In the genomic region with DNA sequence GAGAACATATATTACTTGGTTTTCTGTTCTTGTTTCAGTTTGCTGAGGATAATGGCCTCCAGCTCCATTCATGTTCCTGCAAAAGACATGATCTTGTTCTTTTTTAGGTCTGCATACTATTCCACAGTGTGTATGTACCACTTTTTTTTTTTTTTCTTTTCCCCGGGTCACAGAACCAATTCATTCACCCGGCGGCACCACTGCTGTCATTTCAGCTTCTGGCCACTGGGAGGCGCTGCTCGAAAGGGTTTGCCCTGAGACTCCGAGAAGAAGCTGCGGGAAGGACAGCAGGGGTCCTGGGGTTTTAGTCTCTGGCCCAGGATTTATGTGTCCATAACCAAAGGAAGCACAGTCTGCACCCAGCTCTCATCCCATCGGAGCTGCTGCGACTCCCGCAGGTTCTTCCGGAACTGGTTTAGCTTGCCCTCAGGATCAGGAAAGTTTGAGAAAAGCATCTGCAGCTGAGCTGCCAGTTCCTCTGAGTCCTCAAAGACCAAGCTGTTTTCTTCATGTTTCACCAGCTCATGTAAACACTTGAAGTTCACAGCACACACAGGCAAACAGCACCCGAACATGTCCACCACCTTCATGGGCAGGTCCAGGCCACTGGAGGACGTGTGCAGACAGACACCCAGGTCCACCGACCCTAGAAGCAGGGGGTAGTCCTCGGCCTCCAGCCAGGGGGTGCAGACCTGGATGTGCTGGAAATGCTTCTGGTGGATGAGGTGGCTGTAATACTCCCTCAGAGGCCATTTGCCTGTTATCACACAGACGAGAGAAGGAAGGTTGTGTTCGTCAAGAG, we compare ENCODE assay signal across 8 cellular contexts.
DNase-seq lines count a peak whose midpoint lies in the region; ATAC-seq and TF ChIP-seq lines count a peak whose summit lies in the region.
"Not testable (repeated sequence)": the region's sequence is repeated elsewhere in the genome, so short reads cannot be mapped to it uniquely, and the experiment has no call there.

No MANE protein-coding gene starts in this region.

- not testable (repeated sequence) for H3K4me1 Mint-ChIP-seq in CD8-positive, alpha-beta memory T cell

- H3K4me2 ChIP-seq in IMR-90 (ENCODE audit: low read depth, low read length); hepatocyte: not testable (repeated sequence)

- CTCF ChIA-PET in CD8-positive, alpha-beta memory T cell (lab: Charles Lee) = interaction anchor here (1.4 kb wide), 2 partner anchors 10 to 238 kb away, joined by 3 to 5 read pairs; partner anchors contain the start of gene C3orf33
- CTCF ChIA-PET in IMR-90 (lab: Yijun Ruan, JAX) = interaction anchor here (0.6 to 1.2 kb wide), 6 partner anchors 19 to 1317 kb away, joined by 3 to 4 read pairs (median 4); no protein-coding TSS in a partner anchor

- H3K4me3 ChIP-seq in CD8-positive, alpha-beta memory T cell (ENCODE audit: low read length); IMR-90 (ENCODE audit: insufficient read depth, low read depth, low read length); hepatocyte: not testable (repeated sequence)

- dilution Hi-C loops in IMR-90 (cut with HindIII; ENCODE audit: low sequenced_read_pairs, unreplicated experiment) = not testable (repeated sequence)

- H3K27me3 Mint-ChIP-seq in CD8-positive, alpha-beta memory T cell = peaks cover 12 to 16% of the 10 kb centered on the region in 2 donors

- intact Hi-C loops in IMR-90 (cut with micrococcal nuclease) = loop anchor here (2.0 kb wide), 1 partner anchor 339 kb away; no protein-coding TSS in a partner anchor
- intact Hi-C loops in posterior vena cava (cut with DNase I) = loop anchor here in 1 of 2 donors (10.0 kb wide), 2 partner anchors 101 to 461 kb away; no protein-coding TSS in a partner anchor

- in situ Hi-C loops in IMR-90 (cut with MboI; ENCODE audit: low sequenced_read_pairs) = not testable (repeated sequence)

- not testable (repeated sequence) for H2BK15ac ChIP-seq in IMR-90 (ENCODE audit: low read depth, low read length)

- peak overlapping the region in 1 of 8 donors; percentile 56 for H3K27ac Mint-ChIP-seq in CD8-positive, alpha-beta memory T cell

- H4K8ac ChIP-seq in IMR-90 (ENCODE audit: low read depth in 2 of 2, low read length in 2 of 2) = not testable (repeated sequence)

- H2BK5ac ChIP-seq in IMR-90 (ENCODE audit: low read depth, low read length, poor library complexity, severe bottlenecking) = not testable (repeated sequence)

- H3K9me3 Mint-ChIP-seq in CD8-positive, alpha-beta memory T cell = not testable (repeated sequence)

- H3K9me1 ChIP-seq in IMR-90 (ENCODE audit: insufficient read depth, low read length) = not testable (repeated sequence)

- peak; percentile 27; the same call in 1 of the 2 replicates for TF ChIP-seq RAD21 in IMR-90 (IDR thresholded peaks at IDR 0.05; ENCODE audit: low read length)

- BruUV-seq in IMR-90 (replicated peaks; lab: Mats Ljungman, UMichigan) = not testable (repeated sequence)

- not testable (repeated sequence) for H2AK5ac ChIP-seq in IMR-90 (ENCODE audit: low read depth, low read length)

- TF ChIP-seq CTCF in IMR-90 (conservative IDR thresholded peaks at IDR 0.05; ENCODE audit: low read depth, low read length) (peak; percentile 31), hepatocyte (IDR thresholded peaks at IDR 0.05; ENCODE audit: poor library complexity) (peak; percentile 61)

- not testable (repeated sequence) for H4K91ac ChIP-seq in IMR-90 (ENCODE audit: insufficient read depth, low read depth, low read length)

- POLR2A ChIA-PET in CD8-positive, alpha-beta memory T cell (lab: Charles Lee) = interaction anchor here (0.7 kb wide), 1 partner anchor 1086 kb away, joined by 3 read pairs; no protein-coding TSS in a partner anchor
- POLR2A ChIA-PET in IMR-90 (lab: Charles Lee; ENCODE audit: unreplicated experiment) = not testable (repeated sequence)

- not testable (repeated sequence) for H2BK20ac ChIP-seq in IMR-90 (ENCODE audit: low read depth, low read length)

- not testable (repeated sequence) for H3K23ac ChIP-seq in IMR-90 (ENCODE audit: low read depth, low read length)

- H3K4ac ChIP-seq in IMR-90 (ENCODE audit: low read depth, low read length) = not testable (repeated sequence)

- not testable (repeated sequence) for H3K36me3 ChIP-seq in CD8-positive, alpha-beta memory T cell (ENCODE audit: insufficient read depth, low read length); IMR-90 (ENCODE audit: control insufficient read depth, insufficient read depth, low read length); hepatocyte (replicated peaks; ENCODE audit: insufficient read depth, low read depth)

- not testable (repeated sequence) for H3K27ac ChIP-seq in CD8-positive, alpha-beta memory T cell (ENCODE audit: low read depth, low read length); IMR-90 (ENCODE audit: insufficient read depth, low read length); hepatocyte

- not testable (repeated sequence) for H3K14ac ChIP-seq in IMR-90 (replicated peaks; ENCODE audit: low read depth, low read length)

- H3K79me2 ChIP-seq in hepatocyte = not testable (repeated sequence)

- not testable (repeated sequence) for H2AK9ac ChIP-seq in IMR-90 (replicated peaks; ENCODE audit: low read depth, low read length, poor library complexity)

- not testable (repeated sequence) for H2AFZ ChIP-seq in IMR-90 (replicated peaks; ENCODE audit: low read length, poor library complexity); hepatocyte

- H3K9me3 ChIP-seq in CD8-positive, alpha-beta memory T cell (ENCODE audit: low read length); IMR-90 (ENCODE audit: control insufficient read depth, insufficient read depth, low read length); hepatocyte (ENCODE audit: low read depth): not testable (repeated sequence)

- not testable (repeated sequence) for H3K56ac ChIP-seq in IMR-90 (ENCODE audit: extremely low read depth, insufficient read depth, low read length)

- ATAC-seq in IMR-90 (ENCODE audit: low read depth) = not testable (repeated sequence)
- peak; percentile 41; the same call in 2 of the 3 replicates for ATAC-seq in SK-N-SH treated with all-trans-retinoic acid at 6 μM for 48 hours

- not testable (repeated sequence) for H3K18ac ChIP-seq in IMR-90 (ENCODE audit: low read depth, low read length)

- not testable (repeated sequence) for H3K9me2 ChIP-seq in hepatocyte (replicated peaks; ENCODE audit: insufficient read depth)

- H3K79me1 ChIP-seq in IMR-90 (ENCODE audit: low read depth in 1 of 2, low read length in 2 of 2) = not testable (repeated sequence)

- H2BK120ac ChIP-seq in IMR-90 (ENCODE audit: low read depth, low read length) = not testable (repeated sequence)

- 90% methylated on average over 3 of the region's 17 CpGs; no CpG with 5 or more reads in 1 of the 2 experiments for WGBS in IMR-90 (ENCODE audit: extremely low coverage in 2 of 2, insufficient read length in 1 of 2), 2 experiments
- WGBS in hepatocyte (ENCODE audit: low lambda C conversion rate, missing lambda C conversion rate) = 53% methylated on average over 17 of the region's 17 CpGs

- H3K4me1 ChIP-seq in CD8-positive, alpha-beta memory T cell (ENCODE audit: insufficient read depth, low read length); IMR-90 (ENCODE audit: control insufficient read depth, insufficient read depth, low read length); hepatocyte (ENCODE audit: insufficient read depth): not testable (repeated sequence)

- H4K5ac ChIP-seq in IMR-90 (ENCODE audit: low read depth, low read length) = not testable (repeated sequence)

- H3K4me3 Mint-ChIP-seq in CD8-positive, alpha-beta memory T cell = not testable (repeated sequence)

- DNase-seq in CD8-positive, alpha-beta memory T cell = peak; percentile 13 to 61 (median 23)
- DNase-seq in IMR-90; hepatocyte (ENCODE audit: low spot score): not testable (repeated sequence)
- DNase-seq in activated T-cell treated with anti-CD3 and anti-CD28 coated beads for 24 hours (ENCODE audit: low read depth) = peak; percentile 31
- DNase-seq in cerebellar cortex (ENCODE audit: low spot score) = peak; percentile 25
- peak; percentile 88 for DNase-seq in posterior vena cava (ENCODE audit: low spot score)
- DNase-seq in stimulated activated naive CD4-positive, alpha-beta T cell (lab: John Stamatoyannopoulos, UW) = peak in 5 of 6 experiments; percentile 11 to 55 (median 21)

- not testable (repeated sequence) for TF ChIP-seq POLR2A in IMR-90 (IDR thresholded peaks at IDR 0.05; ENCODE audit: low read depth, low read length)

- H4K20me1 ChIP-seq in IMR-90 (ENCODE audit: insufficient read depth, low read length); hepatocyte (ENCODE audit: insufficient read depth, poor library complexity, severe bottlenecking): not testable (repeated sequence)

- H3K9ac ChIP-seq in IMR-90 (ENCODE audit: low read depth, low read length) = not testable (repeated sequence)

- not testable (repeated sequence) for H3K36me3 Mint-ChIP-seq in CD8-positive, alpha-beta memory T cell

- not testable (repeated sequence) for H3K27me3 ChIP-seq in CD8-positive, alpha-beta memory T cell (ENCODE audit: insufficient read depth, low read length, poor library complexity, severe bottlenecking); IMR-90 (ENCODE audit: control insufficient read depth, insufficient read depth, low read length); hepatocyte

TF ChIP-seq in SK-N-SH treated with all-trans-retinoic acid at 6 μM for 48 hours, 23 proteins besides CTCF, POLR2A, EP300 and RAD21:
- TF ChIP-seq ZNF8 (CRISPR knock-in tag; IDR thresholded peaks at IDR 0.05) = 0 out of 2 replicates have a peak, but pooled peaks have one; percentile 40
TF ChIP-seq in SK-N-SH treated with all-trans-retinoic acid at 6 μM for 48 hours: peak in this region for 1; not testable (repeated sequence) for 22.
